8 cellular contexts compared by ENCODE assay signal in the genomic region with DNA sequence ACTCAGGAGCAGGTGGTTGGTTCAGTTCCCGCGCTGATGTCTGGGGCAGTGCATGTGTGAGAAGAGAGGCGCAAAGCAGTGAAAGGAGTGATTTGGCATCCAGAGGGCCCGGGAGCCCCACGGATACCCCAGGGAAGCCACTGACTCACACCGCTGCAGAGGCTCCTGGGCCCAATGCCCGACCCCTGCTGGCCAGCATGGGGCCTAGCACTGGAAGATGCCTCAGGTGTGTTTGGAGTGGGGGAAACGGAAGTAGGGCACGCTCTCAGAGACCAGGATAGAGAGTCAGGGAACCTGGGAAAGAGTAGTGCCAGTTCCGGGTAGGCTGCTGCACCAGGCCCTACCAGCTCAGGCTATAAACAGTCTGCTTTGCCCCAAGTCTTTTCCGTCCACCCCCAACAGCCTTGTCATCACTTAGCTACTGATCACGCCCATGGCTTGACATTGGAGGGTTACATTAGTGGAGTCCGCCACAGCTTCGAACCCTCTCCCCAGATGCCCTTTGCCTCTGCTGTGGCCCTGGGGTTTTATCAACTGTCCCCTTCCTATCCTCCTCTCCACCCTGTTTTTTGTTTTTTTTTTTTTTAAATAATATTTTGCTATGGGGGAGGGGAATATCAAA. TPM values are rescaled to one million over a fixed set of nuclear protein-coding genes. Genes with fewer than 3 reads are reported as not detected.
A peak's percentile ranks its signal among the peaks of the same experiment; 100 is the strongest.
DNase-seq lines count a peak whose midpoint lies in the region; ATAC-seq and TF ChIP-seq lines count a peak whose summit lies in the region.

No MANE protein-coding gene starts in this region.

- no peaks in the 10 kb centered on the region for H3K9me3 Mint-ChIP-seq in HFFc6

- H3K4me1 Mint-ChIP-seq in HFFc6 (ENCODE audit: low read depth) = peaks cover 18% of the 10 kb centered on the region

- H3K4me1 ChIP-seq in breast epithelium = no peaks in the 10 kb centered on the region

- H3K27me3 ChIP-seq in breast epithelium = no peaks in the 10 kb centered on the region

- peaks cover 23% of the 10 kb centered on the region for H3K36me3 Mint-ChIP-seq in HFFc6 (ENCODE audit: low read depth)

- peak; percentile 62 for DNase-seq in EL
- DNase-seq in HFFc6 = peak; percentile 37
- DNase-seq in T follicular helper cell (ENCODE audit: low read depth) = peak; percentile 36
- DNase-seq in breast epithelium (ENCODE audit: low spot score in 2 of 2) = peak in 1 of 2 donors; percentile 64
- DNase-seq in left kidney (ENCODE audit: low read depth, low spot score) = peak; percentile 83
- peak; percentile 59 for DNase-seq in stimulated activated naive CD8-positive, alpha-beta T cell treated with anti-CD3 and anti-CD28 coated beads, Interleukin-15, Interleukin-2, amounts not matched to agents 100 U/mL and 50 U/mL, for 24 hours
- no peak for DNase-seq in SKM-1 treated with dmso at 0.1 percent for 144 hours (lab: John Stamatoyannopoulos, UW; ENCODE audit: unreplicated experiment)

- no peak for TF ChIP-seq POLR2A in breast epithelium (IDR thresholded peaks at IDR 0.05)

- H3K4me3 ChIP-seq in breast epithelium = no peak overlapping the region

- peaks cover 6% of the 10 kb centered on the region for H3K27me3 Mint-ChIP-seq in HFFc6 (ENCODE audit: insufficient read depth)

- H3K27ac ChIP-seq in breast epithelium = peak overlapping the region; percentile 52 to 60

- ATAC-seq in stimulated activated naive CD8-positive, alpha-beta T cell treated with anti-CD3 and anti-CD28 coated beads, Interleukin-15, Interleukin-2, amounts not matched to agents 100 U/mL and 50 U/mL, for 24 hours = peak; percentile 81
- ATAC-seq in HG02588 (IDR thresholded peaks at IDR 0.05; ENCODE audit: unreplicated experiment) = no peak

- TF ChIP-seq CTCF in HFFc6 (IDR thresholded peaks at IDR 0.05) (peak; percentile 90), breast epithelium (IDR thresholded peaks at IDR 0.05) (peak; percentile 46 to 73 (median 54))

- intact Hi-C loops in breast epithelium (cut with DNase I; ENCODE audit: low total_unique reads) = no loop called here

- peak overlapping the region; percentile 62 for H3K27ac Mint-ChIP-seq in HFFc6

- no peak overlapping the region for H3K4me3 Mint-ChIP-seq in HFFc6

- peaks cover 11% of the 10 kb centered on the region for H3K36me3 ChIP-seq in breast epithelium

- no peaks in the 10 kb centered on the region for H3K9me3 ChIP-seq in breast epithelium

RNA-seq across cellular contexts. Expression of gene CSAD, which starts 9.5 kb away (rescaled TPM):
- 10 to 100 TPM; 13.9 to 17.1 (median 16.0) TPM for total RNA-seq in HFFc6 (2021; fragmentation: NEBNext Ultra II Directional; extraction: Animal tissue kit (Norgen Biotek cat#: 25700))
- 10 to 100 TPM; 60.2 to 74.1 (median 68.8) TPM for total RNA-seq in breast epithelium

RNA-seq across cellular contexts. Expression of gene ZNF740, which starts 9.7 kb away (rescaled TPM):
- 10 to 100 TPM; 17.3 to 25.7 (median 19.3) TPM for total RNA-seq in HFFc6 (2021; fragmentation: NEBNext Ultra II Directional; extraction: Animal tissue kit (Norgen Biotek cat#: 25700))
- 10 to 100 TPM; 17.9 to 22.0 (median 19.3) TPM for total RNA-seq in breast epithelium

RNA-seq across cellular contexts. Expression of gene ITGB7, which starts 16.8 kb away (rescaled TPM):
- total RNA-seq in HFFc6 (2021; fragmentation: NEBNext Ultra II Directional; extraction: Animal tissue kit (Norgen Biotek cat#: 25700)) = 1 to 10 TPM in 3 of 6 experiments, under 1 TPM in 3; 0.35 to 1.5 (median 0.93) TPM
- total RNA-seq in breast epithelium = 1 to 10 TPM; 1.1 to 2.9 (median 2.9) TPM

RNA-seq across cellular contexts. Expression of gene RARG, which starts 41.8 kb away (rescaled TPM):
- total RNA-seq in HFFc6 (2021; fragmentation: NEBNext Ultra II Directional; extraction: Animal tissue kit (Norgen Biotek cat#: 25700)) = 10 to 100 TPM; 47.2 to 80.5 (median 71.0) TPM
- total RNA-seq in breast epithelium = 10 to 100 TPM; 12.2 to 39.8 (median 23.3) TPM
